Comparison of ENCODE assay signal across 18 cellular contexts in genomic region chr12:19857197-19857596, GRCh38.
A peak's percentile ranks its signal among the peaks of the same experiment; 100 is the strongest.
DNase-seq lines count a peak whose midpoint lies in the region; ATAC-seq and TF ChIP-seq lines count a peak whose summit lies in the region.
"Had no signal": no experiment of that assay in that cellular context is flagged by ENCODE, and none has a peak within 500 bp of the region (broad histone marks: within the 10 kb centered on the region; RNA-seq: fewer than 3 reads in every experiment).

No MANE protein-coding gene starts in this region.

- no peak for ATAC-seq in stimulated activated naive CD8-positive, alpha-beta T cell treated with anti-CD3 and anti-CD28 coated beads, Interleukin-15, amount 100 ng/mL, for 72 hours
- ATAC-seq: HCT116 had no signal

- intact Hi-C loops in tibial artery (cut with DNase I; ENCODE audit: low total_unique reads) = no loop called here

- H3K27me3 ChIP-seq in trophoblast cell (ENCODE audit: insufficient read depth, low read length) (no peaks in the 10 kb centered on the region), tibial artery (no peaks in the 10 kb centered on the region)

- H3K27me3 Mint-ChIP-seq in HFFc6 (ENCODE audit: insufficient read depth) = no peaks in the 10 kb centered on the region; the same call in none of the 2 replicates
- H3K27me3 Mint-ChIP-seq in stimulated activated naive CD8-positive, alpha-beta T cell treated with anti-CD3 and anti-CD28 coated beads, Interleukin-15, amount 100 ng/mL, for 72 hours = peaks cover 21% of the 10 kb centered on the region
- H3K27me3 Mint-ChIP-seq: CD4-positive, CD25-positive, alpha-beta regulatory T cell had no signal

- peaks cover 5% of the 10 kb centered on the region; the same call in 1 of the 2 replicates for H3K4me1 Mint-ChIP-seq in HFFc6 (ENCODE audit: low read depth)
- no peaks in the 10 kb centered on the region for H3K4me1 Mint-ChIP-seq in stimulated activated naive CD8-positive, alpha-beta T cell treated with anti-CD3 and anti-CD28 coated beads, Interleukin-15, amount 100 ng/mL, for 72 hours

- no peak overlapping the region for H3K4ac ChIP-seq in trophoblast cell (ENCODE audit: low read depth, low read length)

- H3K27ac ChIP-seq in coronary artery = peak overlapping the region; percentile 81 to 82
- H3K27ac ChIP-seq in trophoblast cell (ENCODE audit: low read depth, low read length) = no peak overlapping the region
- H3K27ac ChIP-seq in tibial artery = peak overlapping the region; percentile 72 to 74

- H3K14ac ChIP-seq in trophoblast cell (ENCODE audit: low read length) = no peak overlapping the region

- peak overlapping the region; percentile 52 for H3K23ac ChIP-seq in trophoblast cell (ENCODE audit: low read length)

- no peak overlapping the region for H3K9ac ChIP-seq in trophoblast cell (ENCODE audit: low read length)

- H2AK5ac ChIP-seq in trophoblast cell (ENCODE audit: low read length) = no peak overlapping the region

- H4K8ac ChIP-seq in trophoblast cell (ENCODE audit: low read depth, low read length) = no peak overlapping the region

- no peaks in the 10 kb centered on the region for H3K79me1 ChIP-seq in trophoblast cell (ENCODE audit: low read length)

- H3K79me2 ChIP-seq in trophoblast cell (ENCODE audit: control insufficient read depth, insufficient read depth, low read length, poor library complexity) = no peaks in the 10 kb centered on the region

- TF ChIP-seq CTCF in HFFc6 (IDR thresholded peaks at IDR 0.05) = no peak
- TF ChIP-seq CTCF in coronary artery (IDR thresholded peaks at IDR 0.05) = no peak
- TF ChIP-seq CTCF in tibial artery (IDR thresholded peaks at IDR 0.05) = no peak

- H3K9me3 ChIP-seq in trophoblast cell (ENCODE audit: insufficient read depth, low read depth, low read length) (no peaks in the 10 kb centered on the region), tibial artery (no peaks in the 10 kb centered on the region)

- peaks cover 5% of the 10 kb centered on the region; the same call in 1 of the 2 replicates for H3K9me3 Mint-ChIP-seq in HFFc6
- H3K9me3 Mint-ChIP-seq in stimulated activated naive CD8-positive, alpha-beta T cell treated with anti-CD3 and anti-CD28 coated beads, Interleukin-15, amount 100 ng/mL, for 72 hours = peaks cover 4 to 6% of the 10 kb centered on the region in 2 donors

- H3K4me2 ChIP-seq in trophoblast cell (ENCODE audit: low read length) = no peak overlapping the region

- H2BK5ac ChIP-seq in trophoblast cell (ENCODE audit: low read depth, low read length, poor library complexity) = no peak overlapping the region

- H4K91ac ChIP-seq in trophoblast cell (ENCODE audit: low read depth, low read length) = no peak overlapping the region

- H3K18ac ChIP-seq in trophoblast cell (ENCODE audit: low read length) = no peak overlapping the region

- no peak overlapping the region for H2AFZ ChIP-seq in trophoblast cell (ENCODE audit: insufficient read depth, low read length, poor library complexity)

- WGBS in trophoblast cell (ENCODE audit: extremely low coverage, insufficient coverage, insufficient read length) = no CpG with 5 or more reads among the region's 6 CpGs

- H2BK120ac ChIP-seq in trophoblast cell (ENCODE audit: insufficient read depth, low read length, poor library complexity) = no peak overlapping the region

- H3K4me3 Mint-ChIP-seq in HFFc6 = peak overlapping the region; percentile 62; the same call in 1 of the 2 replicates
- no peak overlapping the region for H3K4me3 Mint-ChIP-seq in stimulated activated naive CD8-positive, alpha-beta T cell treated with anti-CD3 and anti-CD28 coated beads, Interleukin-15, amount 100 ng/mL, for 72 hours
- H3K4me3 Mint-ChIP-seq: CD4-positive, CD25-positive, alpha-beta regulatory T cell had no signal

- H3K27ac Mint-ChIP-seq in HFFc6 = no peak overlapping the region; the same call in 1 of the 2 replicates
- H3K27ac Mint-ChIP-seq in stimulated activated naive CD8-positive, alpha-beta T cell treated with anti-CD3 and anti-CD28 coated beads, Interleukin-15, amount 100 ng/mL, for 72 hours = no peak overlapping the region
- H3K27ac Mint-ChIP-seq: CD4-positive, CD25-positive, alpha-beta regulatory T cell had no signal

- no peak overlapping the region for H4K12ac ChIP-seq in trophoblast cell (ENCODE audit: low read depth, low read length)

- DNase-seq in HFFc6 (no peak), coronary artery (ENCODE audit: low spot score) (no peak), trophoblast cell (no peak), tibial artery (no peak), iPS-NIHi7 (ENCODE audit: extremely low spot score) (no peak)
- DNase-seq in activated T-cell treated with anti-CD3 and anti-CD28 coated beads, Interleukin-2, amount 50 U/mL, for 48 hours = no peak
- DNase-seq in stimulated activated naive CD8-positive, alpha-beta T cell treated with anti-CD3 and anti-CD28 coated beads, Interleukin-15, amount 100 ng/mL, for 72 hours = no peak
- DNase-seq: CD4-positive, CD25-positive, alpha-beta regulatory T cell; EL; GF-D8; Karpas-422; NCI-H1105 treated with DMSO at 0.1 percent for 48 hours; NCI-H1694; NCI-H2081; NCI-H2171 treated with DMSO at 0.1 percent for 48 hours; NCI-H526; SHP77 had no signal

- no peak overlapping the region for H2BK12ac ChIP-seq in trophoblast cell (ENCODE audit: low read length)

- no peaks in the 10 kb centered on the region for H3K36me3 Mint-ChIP-seq in HFFc6 (ENCODE audit: low read depth)
- H3K36me3 Mint-ChIP-seq: CD4-positive, CD25-positive, alpha-beta regulatory T cell had no signal

- H3K4me1 ChIP-seq in trophoblast cell (ENCODE audit: control insufficient read depth in 1 of 2, insufficient read depth in 2 of 2, low read length in 2 of 2) (no peaks in the 10 kb centered on the region), tibial artery (peaks cover 0 to 54% (median 9%) of the 10 kb centered on the region in 4 donors)

- H3K36me3 ChIP-seq in trophoblast cell (ENCODE audit: control insufficient read depth in 1 of 2, insufficient read depth in 2 of 2, low read length in 2 of 2) = no peaks in the 10 kb centered on the region
- no peaks in the 10 kb centered on the region for H3K36me3 ChIP-seq in tibial artery

- H3K4me3 ChIP-seq in coronary artery (peak overlapping the region; percentile 58), trophoblast cell (ENCODE audit: low read depth, low read length) (no peak overlapping the region), tibial artery (peak overlapping the region; percentile 36 to 39)
